Comparison of ENCODE assay signal across 8 cellular contexts in the genomic region with DNA sequence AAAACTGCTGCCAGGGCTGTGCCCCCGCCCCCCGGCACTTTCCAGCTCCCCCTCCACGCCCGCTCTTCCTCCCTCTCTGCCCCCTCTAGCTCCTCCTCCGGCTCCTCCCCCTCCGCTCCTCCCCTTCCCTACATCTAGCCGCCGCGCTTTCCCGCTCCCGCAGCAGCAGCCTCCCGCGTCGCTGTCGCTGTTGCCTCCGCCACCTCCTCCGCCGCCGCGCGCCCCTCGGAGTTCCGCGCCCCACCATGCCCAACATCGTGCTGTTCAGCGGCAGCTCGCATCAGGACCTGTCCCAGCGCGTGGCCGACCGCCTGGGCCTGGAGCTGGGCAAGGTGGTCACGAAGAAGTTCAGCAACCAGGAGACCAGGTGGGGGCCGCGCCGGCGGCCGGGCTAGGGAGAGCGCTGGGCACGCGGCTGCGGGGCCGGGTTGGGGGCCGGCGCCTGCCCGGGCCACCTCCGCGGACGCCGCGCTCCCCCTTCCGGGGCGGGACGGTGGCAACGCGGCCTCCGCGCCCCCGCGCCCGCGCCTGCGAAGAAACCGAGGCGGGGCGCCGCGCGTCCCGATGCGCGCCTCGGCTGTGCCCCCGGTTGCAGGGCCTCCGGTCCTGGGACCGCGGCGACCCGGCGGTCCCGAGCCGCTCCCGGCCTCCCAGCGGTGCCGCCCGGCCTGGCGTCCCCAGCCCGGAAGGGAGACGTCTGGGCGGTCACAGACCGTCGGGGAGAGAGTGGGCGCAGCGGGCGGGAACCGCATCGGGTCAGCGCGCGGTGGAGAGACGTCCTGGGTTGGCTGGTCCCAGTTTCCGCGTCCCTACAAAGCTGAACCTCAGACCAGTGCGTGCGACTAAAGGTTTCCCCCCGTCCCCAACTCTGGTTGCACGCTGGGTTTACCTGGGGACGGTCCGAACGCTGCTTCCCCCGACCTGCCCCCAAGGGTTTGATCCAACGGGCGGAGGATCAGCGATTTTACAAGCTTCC.
A peak's percentile ranks its signal among the peaks of the same experiment; 100 is the strongest.
DNase-seq lines count a peak whose midpoint lies in the region; ATAC-seq lines count a peak whose summit lies in the region.

PRPS2 (plus strand) TSS at position 160 of the 976 bp plus-strand sequence; CDS start at position 246, 86 bp downstream.

- DNase-seq in DMS53 (lab: John Stamatoyannopoulos, UW) (peak; percentile 58), DMS53 treated with DMSO at 0.1 percent for 48 hours (lab: John Stamatoyannopoulos, UW; ENCODE audit: unreplicated experiment) (no peak), NCI-H345 treated with DMSO at 0.1 percent for 48 hours (lab: John Stamatoyannopoulos, UW; ENCODE audit: unreplicated experiment) (peak; percentile 23), ecto neural progenitor cell (ENCODE audit: low spot score) (peak; percentile 83), medulla oblongata (ENCODE audit: extremely low spot score) (peak; percentile 56)
- DNase-seq in activated CD4-positive, alpha-beta T cell treated with anti-CD3 and anti-CD28 coated beads, Interleukin-2, amount 50 U/mL, for 4 hours: peak; percentile 70 to 72
- DNase-seq in stimulated activated CD8-positive, alpha-beta memory T cell treated with anti-CD3 and anti-CD28 coated beads, Interleukin-12 subunit alpha, Interleukin-12 subunit beta, amount 100 ng/mL, for 1 hour (ENCODE audit: low read depth): peak; percentile 52

- ATAC-seq in HG02973 (IDR thresholded peaks at IDR 0.05; ENCODE audit: unreplicated experiment): peak; percentile 83
